20 cellular contexts compared by ENCODE assay signal in the genomic region with DNA sequence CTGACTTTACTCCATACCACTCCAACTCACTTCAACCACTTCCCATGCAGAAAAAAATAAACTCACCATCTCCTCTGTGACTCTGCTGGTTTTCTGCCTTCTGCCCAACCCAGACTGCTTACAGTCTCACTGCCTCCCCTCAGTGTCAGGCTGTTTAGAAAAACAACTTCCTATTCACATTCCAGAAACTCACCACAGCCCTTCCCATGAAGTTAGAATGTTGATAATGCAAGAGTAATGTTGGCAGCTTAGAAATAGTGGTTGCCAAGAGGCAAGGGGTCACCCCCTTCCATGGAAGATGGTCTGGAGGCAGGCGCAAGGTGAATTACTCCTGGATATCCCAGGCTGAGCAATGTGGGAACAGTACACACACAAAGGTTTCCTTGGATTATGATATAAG. TPM values are rescaled to one million over a fixed set of nuclear protein-coding genes. Genes with fewer than 3 reads are reported as not detected.
DNase-seq lines count a peak whose midpoint lies in the region; ATAC-seq, FAIRE-seq and TF ChIP-seq lines count a peak whose summit lies in the region.
"Had no signal": no experiment of that assay in that cellular context is flagged by ENCODE, and none has a peak within 500 bp of the region (broad histone marks: within the 10 kb centered on the region; RNA-seq: fewer than 3 reads in every experiment).

A gene (minus strand): TSS at position 119 of the 400 bp plus-strand sequence. CDS start 50 bp downstream, at position 69.

- intact Hi-C loops in HepG2 (cut with micrococcal nuclease; ENCODE audit: unreplicated experiment) = no loop called here
- intact Hi-C loops in CD4-positive, alpha-beta memory T cell (cut with micrococcal nuclease) = no loop called here

- in situ Hi-C loops in HepG2 (cut with HindIII; ENCODE audit: extremely low pct_ligation_motif_present, low pct_unique_long_range_greater_than_20kb) = no loop called here

- no peak within 1 kb of the TSS for H3K4me2 ChIP-seq in HepG2 (ENCODE audit: low read depth, low read length)

- TF ChIP-seq POLR2A in HepG2 (IDR thresholded peaks at IDR 0.05; ENCODE audit: insufficient read depth in 1 of 2, low read depth in 2 of 2, low read length in 2 of 2) = no peak

- H3K27ac Mint-ChIP-seq in naive thymus-derived CD8-positive, alpha-beta T cell = peak within 1 kb of the TSS in 8 of 10 donors; percentile 3 to 90 (median 70)
- no peak within 1 kb of the TSS for H3K27ac Mint-ChIP-seq in CD4-positive, alpha-beta memory T cell
- H3K27ac Mint-ChIP-seq: stimulated activated naive CD8-positive, alpha-beta T cell treated with anti-CD3 and anti-CD28 coated beads, Interleukin-15, amount 100 ng/mL, for 72 hours had no signal

- H3K27me3 Mint-ChIP-seq in naive thymus-derived CD8-positive, alpha-beta T cell = no peaks in the 10 kb centered on the region
- no peaks in the 10 kb centered on the region for H3K27me3 Mint-ChIP-seq in CD4-positive, alpha-beta memory T cell
- H3K27me3 Mint-ChIP-seq: activated naive CD8-positive, alpha-beta T cell treated with anti-CD3 and anti-CD28 coated beads, Interleukin-2, amount 10 ng/mL, durations not matched to agents 7 days and 5 days; stimulated activated naive CD8-positive, alpha-beta T cell treated with anti-CD3 and anti-CD28 coated beads, Interleukin-15, amount 100 ng/mL, for 72 hours had no signal

- FAIRE-seq in HepG2 (lab: Jason Lieb, UNC) = no peak
- FAIRE-seq: H54 had no signal

- H2AFZ ChIP-seq in HepG2 (ENCODE audit: low read length) = no peak within 1 kb of the TSS

- TF ChIP-seq EP300 in HepG2 (IDR thresholded peaks at IDR 0.05; ENCODE audit: low read depth in 2 of 2, low read length in 2 of 2) (no peak), HepG2 (CRISPR knock-in tag; IDR thresholded peaks at IDR 0.05; ENCODE audit: borderline replicate concordance) (no peak)

- peaks cover 0 to 13% (median 10%) of the 10 kb centered on the region in 3 donors for H3K36me3 Mint-ChIP-seq in naive thymus-derived CD8-positive, alpha-beta T cell
- H3K36me3 Mint-ChIP-seq in CD4-positive, alpha-beta memory T cell = peaks cover 6 to 8% of the 10 kb centered on the region in 2 donors

- H3K4me3 ChIP-seq in liver (ENCODE audit: low read depth in 1 of 3, low read length in 3 of 3) (no peak within 1 kb of the TSS), HepG2 (replicated peaks in 1 of 3; ENCODE audit: insufficient read depth in 1 of 3, low read depth in 2 of 3, low read length in 3 of 3) (no peak within 1 kb of the TSS), fibroblast of villous mesenchyme (ENCODE audit: low read depth, low read length) (no peak within 1 kb of the TSS)
- no peak within 1 kb of the TSS for H3K4me3 ChIP-seq in CD4-positive, alpha-beta memory T cell (ENCODE audit: low read length in 2 of 2)

- TF ChIP-seq RAD21 in liver (IDR thresholded peaks at IDR 0.05) = no peak
- TF ChIP-seq RAD21 in HepG2 (CRISPR knock-in tag; IDR thresholded peaks at IDR 0.05) = no peak

- peaks cover 26 to 53% (median 50%) of the 10 kb centered on the region in 4 donors for H3K4me1 Mint-ChIP-seq in naive thymus-derived CD8-positive, alpha-beta T cell
- H3K4me1 Mint-ChIP-seq in CD4-positive, alpha-beta memory T cell = peaks cover 15 to 30% (median 24%) of the 10 kb centered on the region in 4 donors

- CTCF ChIA-PET in HepG2 (lab: Yijun Ruan, JAX; ENCODE audit: low intra/inter-chr PET ratio, low total read pairs) = no interaction called here
- CTCF ChIA-PET in CD4-positive, alpha-beta memory T cell (lab: Charles Lee; ENCODE audit: partially characterized antibody) = interaction anchor here (1.6 kb wide), 1 partner anchor 28 kb away, joined by 4 read pairs; no protein-coding TSS in a partner anchor

- WGBS in liver = 86% methylated on average over 1 of the region's 1 CpG
- 92% methylated on average over 1 of the region's 1 CpG for WGBS in HepG2 (ENCODE audit: low lambda C conversion rate)

- ATAC-seq in HepG2 (no peak), HG02759 (IDR thresholded peaks at IDR 0.05; ENCODE audit: unreplicated experiment) (no peak)
- ATAC-seq in naive thymus-derived CD8-positive, alpha-beta T cell = no peak
- ATAC-seq: activated T-cell treated with anti-CD3 and anti-CD28 coated beads, Interleukin-2, amount 50 U/mL, for 4 hours; esophagus mucosa; stimulated activated naive CD8-positive, alpha-beta T cell treated with anti-CD3 and anti-CD28 coated beads, Interleukin-15, amount 100 ng/mL, for 72 hours had no signal

- POLR2A ChIA-PET in HepG2 (lab: Yijun Ruan, JAX) = no interaction called here
- POLR2A ChIA-PET in naive thymus-derived CD8-positive, alpha-beta T cell (lab: Charles Lee) = interaction anchor here (1.1 to 1.9 kb wide), 3 partner anchors 17 to 53 kb away, joined by 3 to 6 read pairs (median 5); no protein-coding TSS in a partner anchor
- POLR2A ChIA-PET in CD4-positive, alpha-beta memory T cell (lab: Charles Lee; ENCODE audit: partially characterized antibody) = no interaction called here

- H3K36me3 ChIP-seq in liver (ENCODE audit: control insufficient read depth in 4 of 4, insufficient read depth in 3 of 4, low read depth in 1 of 4, low read length in 3 of 4) = no peaks in the 10 kb centered on the region
- H3K36me3 ChIP-seq in HepG2 (replicated peaks in 1 of 2; ENCODE audit: control insufficient read depth in 1 of 2, insufficient read depth in 2 of 2, low read length in 2 of 2) = no peaks in the 10 kb centered on the region
- no peaks in the 10 kb centered on the region for H3K36me3 ChIP-seq in CD4-positive, alpha-beta memory T cell (ENCODE audit: insufficient read depth, low read length)

- peaks cover 4 to 17% (median 10%) of the 10 kb centered on the region in 9 donors for H3K9me3 Mint-ChIP-seq in naive thymus-derived CD8-positive, alpha-beta T cell
- H3K9me3 Mint-ChIP-seq in CD4-positive, alpha-beta memory T cell = peaks cover 0 to 20% (median 14%) of the 10 kb centered on the region in 8 donors

- H3K79me2 ChIP-seq in HepG2 (ENCODE audit: insufficient read depth, low read length) = no peaks in the 10 kb centered on the region

- H3K27ac ChIP-seq in liver (ENCODE audit: low read depth in 1 of 2, low read length in 2 of 2) (no peak within 1 kb of the TSS), HepG2 (ENCODE audit: extremely low read length, insufficient read depth, low read length) (no peak within 1 kb of the TSS)
- H3K27ac ChIP-seq in CD4-positive, alpha-beta memory T cell (ENCODE audit: low read depth, low read length) = no peak within 1 kb of the TSS
- H3K27ac ChIP-seq: RWPE1 had no signal

- H3K27me3 ChIP-seq in liver (ENCODE audit: control insufficient read depth in 4 of 4, insufficient read depth in 4 of 4, low read length in 3 of 4) = no peaks in the 10 kb centered on the region
- H3K27me3 ChIP-seq in HepG2 (ENCODE audit: control insufficient read depth in 1 of 2, insufficient read depth in 2 of 2, low read length in 2 of 2) = peaks cover 0 to 8% of the 10 kb centered on the region in 2 experiments; a peak in 1 of 5 replicates
- no peaks in the 10 kb centered on the region for H3K27me3 ChIP-seq in CD4-positive, alpha-beta memory T cell (ENCODE audit: insufficient read depth, low read length)

- DNase-seq in HepG2 (ENCODE audit: low spot score) (no peak), fibroblast of villous mesenchyme (ENCODE audit: low read depth) (peak; percentile 2), NCI-H524 treated with DMSO at 0.1 percent for 48 hours (lab: John Stamatoyannopoulos, UW) (no peak)
- no peak for DNase-seq in naive thymus-derived CD8-positive, alpha-beta T cell
- DNase-seq in CD4-positive, alpha-beta memory T cell = no peak
- no peak for DNase-seq in activated CD8-positive, alpha-beta memory T cell treated with anti-CD3 and anti-CD28 coated beads, Interleukin-2, amount 50 U/mL, for 48 hours
- DNase-seq: activated CD4-positive, alpha-beta T cell treated with anti-CD3 and anti-CD28 coated beads, Interleukin-2, amount 50 U/mL, for 4 hours; activated naive CD8-positive, alpha-beta T cell treated with anti-CD3 and anti-CD28 coated beads, Interleukin-2, amount 10 ng/mL, durations not matched to agents 7 days and 5 days; activated T-cell treated with anti-CD3 and anti-CD28 coated beads, Interleukin-2, amount 50 U/mL, for 4 hours; glutamatergic neuron; midbrain; NCI-H187; NCI-H446; stimulated activated naive CD8-positive, alpha-beta T cell treated with anti-CD3 and anti-CD28 coated beads, Interleukin-15, amount 100 ng/mL, for 72 hours; SW 1271 had no signal

- no peaks in the 10 kb centered on the region for H4K20me1 ChIP-seq in HepG2 (ENCODE audit: insufficient read depth, low read length)

- no peak within 1 kb of the TSS for H3K9ac ChIP-seq in liver (ENCODE audit: low read depth in 1 of 2, low read length in 2 of 2)
- no peak within 1 kb of the TSS for H3K9ac ChIP-seq in HepG2 (ENCODE audit: insufficient read depth, low read depth, low read length)

- TF ChIP-seq CTCF in liver (IDR thresholded peaks at IDR 0.05; ENCODE audit: low read depth, low read length, missing input control) (no peak), HepG2 (CRISPR knock-in tag; IDR thresholded peaks at IDR 0.05) (no peak), fibroblast of villous mesenchyme (IDR thresholded peaks at IDR 0.05; ENCODE audit: insufficient read depth, low read depth, low read length) (no peak)

- no TSS peak for BruUV-seq in HepG2 (replicated peaks; lab: Mats Ljungman, UMichigan)

- H3K4me3 Mint-ChIP-seq in naive thymus-derived CD8-positive, alpha-beta T cell = peak within 1 kb of the TSS in 5 of 10 donors; percentile 8 to 56 (median 26)
- no peak within 1 kb of the TSS for H3K4me3 Mint-ChIP-seq in CD4-positive, alpha-beta memory T cell
- H3K4me3 Mint-ChIP-seq: activated naive CD8-positive, alpha-beta T cell treated with anti-CD3 and anti-CD28 coated beads, Interleukin-2, amount 10 ng/mL, durations not matched to agents 7 days and 5 days; activated T-cell treated with anti-CD3 and anti-CD28 coated beads, Interleukin-2, amount 50 U/mL, for 4 hours; stimulated activated naive CD8-positive, alpha-beta T cell treated with anti-CD3 and anti-CD28 coated beads, Interleukin-15, amount 100 ng/mL, for 72 hours had no signal

- H3K9me3 ChIP-seq in liver (ENCODE audit: control insufficient read depth in 4 of 4, low read length in 3 of 4) (peaks cover 0 to 6% (median 3%) of the 10 kb centered on the region in 4 donors), HepG2 (ENCODE audit: low read length) (peaks cover 12% of the 10 kb centered on the region)
- H3K9me3 ChIP-seq in CD4-positive, alpha-beta memory T cell (ENCODE audit: control insufficient read depth in 1 of 2, low read length in 2 of 2) = peaks cover 0 to 11% of the 10 kb centered on the region in 2 donors

- H3K4me1 ChIP-seq in liver (ENCODE audit: control insufficient read depth in 4 of 4, insufficient read depth in 4 of 4, low read length in 3 of 4) (no peaks in the 10 kb centered on the region), HepG2 (ENCODE audit: insufficient read depth, low read length) (no peaks in the 10 kb centered on the region)
- peaks cover 16% of the 10 kb centered on the region for H3K4me1 ChIP-seq in CD4-positive, alpha-beta memory T cell (ENCODE audit: insufficient read depth, low read length)

RNA-seq across cellular contexts. Expression of the gene that starts here (rescaled TPM):
- total RNA-seq in liver (1 to 10 TPM; 2.7 to 8.1 TPM), HepG2 (2016; rRNA removed; fragmentation: Illumina TruSeq; extraction: Trizol) (not detected in 2 replicates), fibroblast of villous mesenchyme (not detected in 2 replicates)
- polyA plus RNA-seq in liver (1 to 10 TPM; 1.7 to 2.1 TPM), HepG2 (2011; rRNA removed) (0.11 TPM in 1 of 2 replicates, not detected in the other)
- total RNA-seq in HepG2 (2016; cell fraction: cytosol; rRNA removed; fragmentation: Illumina TruSeq; extraction: Trizol; ENCODE audit: low read depth) = not detected in 2 replicates
- not detected in 2 replicates for total RNA-seq in HepG2 (2016; cell fraction: insoluble cytoplasmic fraction; rRNA removed; fragmentation: Illumina TruSeq; extraction: Trizol)
- not detected in 2 replicates for total RNA-seq in HepG2 (2016; cell fraction: membrane; rRNA removed; fragmentation: Illumina TruSeq; extraction: Trizol)
- total RNA-seq in HepG2 (2016; cell fraction: nucleus; rRNA removed; fragmentation: Illumina TruSeq; extraction: Trizol) = not detected in 2 replicates
- polyA plus RNA-seq in HepG2 (2011; cell fraction: cytosol; rRNA removed) = not detected in 2 replicates
- not detected in 2 replicates for polyA plus RNA-seq in HepG2 (2011; cell fraction: nucleus; rRNA removed)
- polyA plus RNA-seq in HepG2 (2012) = not detected in 2 replicates
- polyA plus RNA-seq in HepG2 (2016; cell fraction: cytosol; fragmentation: Illumina TruSeq; extraction: Trizol; ENCODE audit: low read depth) = not detected in 2 replicates
- not detected in 2 replicates for polyA plus RNA-seq in HepG2 (2016; cell fraction: insoluble cytoplasmic fraction; fragmentation: Illumina TruSeq; extraction: Trizol; ENCODE audit: low read depth)
- not detected in 2 replicates for polyA plus RNA-seq in HepG2 (2016; cell fraction: membrane; fragmentation: Illumina TruSeq; extraction: Trizol; ENCODE audit: low read depth)
- polyA plus RNA-seq in HepG2 (2016; cell fraction: nucleus; fragmentation: Illumina TruSeq; extraction: Trizol; ENCODE audit: insufficient read depth, low read depth) = not detected in 2 replicates
- polyA minus RNA-seq in HepG2 (2011; rRNA and poly(A)+ RNA removed; ENCODE audit: low replicate concordance) = not detected in 2 replicates
- not detected in 2 replicates for polyA minus RNA-seq in HepG2 (2011; cell fraction: cytosol; rRNA and poly(A)+ RNA removed)
- not detected in 2 replicates for polyA minus RNA-seq in HepG2 (2011; cell fraction: nucleus; rRNA and poly(A)+ RNA removed)
- 1 to 10 TPM; 1.3 to 1.7 TPM for total RNA-seq in naive thymus-derived CD8-positive, alpha-beta T cell
- under 1 TPM; 0.35 to 0.76 (median 0.69) TPM for polyA plus RNA-seq in naive thymus-derived CD8-positive, alpha-beta T cell
- 1 to 10 TPM; 1.9 to 2.2 TPM for total RNA-seq in CD4-positive, alpha-beta memory T cell
- polyA plus RNA-seq in CD4-positive, alpha-beta memory T cell = 1 to 10 TPM in 1 of 2 donors, not detected in 1; 1.4 TPM

Comparison
In these comparisons a context has a peak if more than half of its experiments do, and no peak if none do; other contexts are left out.
1. Peak in DNase-seq in fibroblast of villous mesenchyme; RNA of the gene not detected or under 1 TPM.
2. H3K27ac Mint-ChIP-seq: peak in naive thymus-derived CD8-positive, alpha-beta T cell (8 of 10); none in CD4-positive, alpha-beta memory T cell (0 of 7).